In genomic region chr12:71708658-71709057, GRCh38 we compare ENCODE assay signal across 17 cellular contexts.
"Had no signal": no experiment of that assay in that cellular context is flagged by ENCODE, and none has a peak within 500 bp of the region (broad histone marks: within the 10 kb centered on the region; RNA-seq: fewer than 3 reads in every experiment).

No MANE protein-coding gene starts in this region.

- H3K27me3 ChIP-seq: gastrocnemius medialis, heart left ventricle, right atrium auricular region, tibial artery had no signal

- H3K4me3 Mint-ChIP-seq: activated naive CD8-positive, alpha-beta T cell; activated T-helper 1 cell treated with anti-CD3 and anti-CD28 coated beads, Interleukin-12 subunit alpha, Interleukin-12 subunit beta, Interleukin-2, Interleukin-4 antibody, amounts not matched to agents 30 ng/mL and 10 ng/mL and 1 ng/mL, durations not matched to agents 14 hours and 24 hours and 36 hours; memory B cell; neural crest cell had no signal

- H3K9me3 ChIP-seq: gastrocnemius medialis had no signal

- H3K27ac Mint-ChIP-seq: activated naive CD8-positive, alpha-beta T cell; activated T-helper 1 cell treated with anti-CD3 and anti-CD28 coated beads, Interleukin-12 subunit alpha, Interleukin-12 subunit beta, Interleukin-2, Interleukin-4 antibody, amounts not matched to agents 30 ng/mL and 10 ng/mL and 1 ng/mL, durations not matched to agents 14 hours and 24 hours and 36 hours; memory B cell had no signal

- H3K4me1 ChIP-seq: gastrocnemius medialis, heart left ventricle, right atrium auricular region, tibial artery had no signal

- H3K27ac ChIP-seq: gastrocnemius medialis, heart left ventricle, right atrium auricular region, tibial artery had no signal

- H3K36me3 ChIP-seq: right atrium auricular region had no signal

- H3K4me3 ChIP-seq: gastrocnemius medialis, heart left ventricle, right atrium auricular region, tibial artery had no signal

- DNase-seq: activated CD4-positive, alpha-beta T cell treated with anti-CD3 and anti-CD28 coated beads, Interleukin-2, amount 50 U/mL, for 4 hours; activated gamma-delta T cell treated with Interleukin-2 at 50 U/mL for 16 hours; amniotic stem cell; dermis blood vessel endothelial cell; effector memory CD4-positive, alpha-beta T cell; gastrocnemius medialis; heart left ventricle; kidney glomerular epithelial cell; left ventricle myocardium superior; stimulated activated naive CD8-positive, alpha-beta T cell treated with anti-CD3 and anti-CD28 coated beads, Interleukin-15, Interleukin-2, amounts not matched to agents 100 U/mL and 50 U/mL, for 24 hours; substantia nigra; tibial artery had no signal

- H3K27me3 Mint-ChIP-seq: activated naive CD8-positive, alpha-beta T cell; memory B cell had no signal

- ATAC-seq: gastrocnemius medialis; heart left ventricle; left ventricle myocardium superior; stimulated activated naive CD8-positive, alpha-beta T cell treated with anti-CD3 and anti-CD28 coated beads, Interleukin-15, Interleukin-2, amounts not matched to agents 100 U/mL and 50 U/mL, for 24 hours had no signal
